8 cellular contexts compared by ENCODE assay signal in the genomic region with DNA sequence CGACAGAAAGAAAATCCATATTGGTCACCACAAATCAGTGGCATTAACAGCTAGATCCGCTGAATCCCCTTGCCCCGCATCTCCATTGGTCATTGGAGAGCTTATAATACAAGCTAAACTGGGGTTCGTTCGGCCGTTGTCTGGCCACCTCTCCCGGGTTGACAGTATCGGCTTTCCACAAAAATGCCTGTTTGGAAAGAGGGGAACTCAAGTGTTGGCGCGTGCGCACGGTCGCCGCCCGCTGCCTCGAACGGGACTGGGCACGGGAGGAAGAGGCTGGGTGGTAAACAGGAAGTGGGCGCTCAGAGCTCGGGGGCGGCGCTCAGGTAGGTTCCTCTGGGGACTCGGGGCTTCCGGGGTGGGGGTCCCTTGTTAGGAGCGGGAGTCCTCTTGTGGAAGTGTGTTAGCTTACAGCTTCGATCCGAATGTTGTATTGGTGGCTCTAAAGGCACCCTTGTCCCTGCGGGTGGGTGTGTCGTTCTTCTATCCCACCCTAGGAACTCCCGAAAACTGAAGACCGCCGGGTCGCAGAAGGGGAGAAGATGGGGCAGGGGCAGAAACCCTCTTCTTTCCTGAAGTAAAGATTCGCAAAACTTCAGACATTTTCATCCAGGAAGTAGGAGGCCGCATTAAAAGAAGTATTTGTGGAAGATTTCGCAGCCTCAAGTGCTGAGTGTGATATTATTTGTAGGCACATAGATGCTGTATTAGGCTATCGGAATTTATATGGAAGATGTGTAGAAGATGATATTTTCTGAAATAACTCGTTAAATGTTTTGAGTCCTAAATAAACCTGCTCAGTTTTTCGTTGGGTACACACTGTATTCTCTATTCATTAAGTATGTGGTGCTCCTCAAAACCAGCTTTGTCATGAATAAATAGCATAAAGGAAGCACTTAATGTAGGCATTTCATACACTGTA. TPM values are rescaled to one million over a fixed set of nuclear protein-coding genes. Genes with fewer than 3 reads are reported as not detected.
DNase-seq lines count a peak whose midpoint lies in the region; ATAC-seq and TF ChIP-seq lines count a peak whose summit lies in the region.

No MANE protein-coding gene starts in this region.

- peak overlapping the region; percentile 67 for H3K4me3 ChIP-seq in SU-DHL-6 (ENCODE audit: insufficient read depth, low read length, poor library complexity, severe bottlenecking)
- peak overlapping the region; percentile 100 for H3K4me3 ChIP-seq in parathyroid adenoma (ENCODE audit: low read depth, low read length)
- H3K4me3 ChIP-seq in transverse colon, result peak overlapping the region; percentile 65 to 90 (median 74)

- no peaks in the 10 kb centered on the region for H3K27me3 Mint-ChIP-seq in activated naive CD8-positive, alpha-beta T cell treated with anti-CD3 and anti-CD28 coated beads, Interleukin-2, amount 50 U/mL, for 24 hours

- H3K27me3 ChIP-seq in SU-DHL-6 (ENCODE audit: low read length) (no peaks in the 10 kb centered on the region), parathyroid adenoma (ENCODE audit: control insufficient read depth, insufficient read depth, low read length) (no peaks in the 10 kb centered on the region), transverse colon (no peaks in the 10 kb centered on the region)

- peak overlapping the region; percentile 88 for H3K27ac ChIP-seq in SU-DHL-6 (ENCODE audit: low read depth, low read length)
- H3K27ac ChIP-seq in parathyroid adenoma, result peak overlapping the region; percentile 99
- H3K27ac ChIP-seq in transverse colon, result peak overlapping the region; percentile 94 to 99 (median 96)

- peak overlapping the region; percentile 98 for H3K4me3 Mint-ChIP-seq in activated naive CD8-positive, alpha-beta T cell treated with anti-CD3 and anti-CD28 coated beads, Interleukin-2, amount 50 U/mL, for 24 hours

- peaks cover 30% of the 10 kb centered on the region for H3K36me3 Mint-ChIP-seq in activated naive CD8-positive, alpha-beta T cell treated with anti-CD3 and anti-CD28 coated beads, Interleukin-2, amount 50 U/mL, for 24 hours (ENCODE audit: low read depth)

- peaks cover 7% of the 10 kb centered on the region; the same call in 1 of the 2 replicates for H3F3A ChIP-seq in SU-DHL-6 (ENCODE audit: insufficient read depth)

- peaks cover 17% of the 10 kb centered on the region for H3K36me3 ChIP-seq in SU-DHL-6 (ENCODE audit: low read length)
- H3K36me3 ChIP-seq in parathyroid adenoma (ENCODE audit: control insufficient read depth, insufficient read depth, low read length), result no peaks in the 10 kb centered on the region
- peaks cover 0 to 20% (median 6%) of the 10 kb centered on the region in 4 donors for H3K36me3 ChIP-seq in transverse colon

- peaks cover 40% of the 10 kb centered on the region for H3K4me1 Mint-ChIP-seq in activated naive CD8-positive, alpha-beta T cell treated with anti-CD3 and anti-CD28 coated beads, Interleukin-2, amount 50 U/mL, for 24 hours

- peak; percentile 70 for ATAC-seq in HG02763 (IDR thresholded peaks at IDR 0.05; ENCODE audit: unreplicated experiment)
- peak; percentile 77 for ATAC-seq in activated naive CD8-positive, alpha-beta T cell treated with anti-CD3 and anti-CD28 coated beads, Interleukin-2, amount 50 U/mL, for 24 hours
- ATAC-seq in Right ventricle myocardium superior (ENCODE audit: poor library complexity), result peak; percentile 91

- H2AFZ ChIP-seq in SU-DHL-6 (ENCODE audit: low read depth, low read length, severe bottlenecking) (peak overlapping the region; percentile 84), parathyroid adenoma (peak overlapping the region; percentile 94)

- H3K9me3 ChIP-seq in SU-DHL-6 (ENCODE audit: insufficient read depth, low read length), result no peaks in the 10 kb centered on the region
- H3K9me3 ChIP-seq in parathyroid adenoma (ENCODE audit: control insufficient read depth, low read length), result no peaks in the 10 kb centered on the region
- H3K9me3 ChIP-seq in transverse colon, result no peaks in the 10 kb centered on the region

- TF ChIP-seq POLR2A in transverse colon (IDR thresholded peaks at IDR 0.05), result peak; percentile 68

- peak; percentile 81 to 97 (median 95) for DNase-seq in NCI-H1417 (lab: John Stamatoyannopoulos, UW)
- DNase-seq in activated naive CD8-positive, alpha-beta T cell treated with anti-CD3 and anti-CD28 coated beads, Interleukin-2, amount 50 U/mL, for 24 hours, result peak; percentile 90
- DNase-seq in Right ventricle myocardium superior, result peak; percentile 96
- peak; percentile 95 for DNase-seq in transverse colon

- intact Hi-C loops in Right ventricle myocardium superior (cut with DNase I) (no loop called here), transverse colon (cut with DNase I; ENCODE audit: low total_unique reads) (no loop called here)

- no peaks in the 10 kb centered on the region for H3K9me3 Mint-ChIP-seq in activated naive CD8-positive, alpha-beta T cell treated with anti-CD3 and anti-CD28 coated beads, Interleukin-2, amount 50 U/mL, for 24 hours

- H3K27ac Mint-ChIP-seq in activated naive CD8-positive, alpha-beta T cell treated with anti-CD3 and anti-CD28 coated beads, Interleukin-2, amount 50 U/mL, for 24 hours, result peak overlapping the region; percentile 97

- H3K79me2 ChIP-seq in SU-DHL-6 (ENCODE audit: insufficient read depth, low read length) (peaks cover 7% of the 10 kb centered on the region), parathyroid adenoma (peaks cover 6% of the 10 kb centered on the region)

- H4K20me1 ChIP-seq in SU-DHL-6 (ENCODE audit: low read depth, low read length), result no peaks in the 10 kb centered on the region

- peak overlapping the region; percentile 68 for H3K4me2 ChIP-seq in SU-DHL-6 (ENCODE audit: low read depth, low read length, poor library complexity, severe bottlenecking)
- peak overlapping the region; percentile 99 for H3K4me2 ChIP-seq in parathyroid adenoma (ENCODE audit: low read length)

- no peaks in the 10 kb centered on the region for H3K9me2 ChIP-seq in SU-DHL-6 (replicated peaks; ENCODE audit: insufficient read depth, low read length)

- in situ Hi-C loops in transverse colon (cut with MboI; ENCODE audit: low pct_ligation_motif_present in 1 of 4, low pct_unique_long_range_greater_than_20kb in 1 of 4, low sequenced_read_pairs in 3 of 4), result loop anchor here in 1 of 4 donors (10.0 kb wide), 1 partner anchor 59 kb away; no protein-coding TSS in a partner anchor

- TF ChIP-seq CTCF in GM12874 (IDR thresholded peaks at IDR 0.05; ENCODE audit: insufficient read depth, low read depth, low read length) (0 out of 2 replicates have a peak, but pooled peaks have one; percentile 6), SU-DHL-6 (IDR thresholded peaks at IDR 0.05; ENCODE audit: insufficient read depth, low read length, poor library complexity, severe bottlenecking) (no peak), parathyroid adenoma (IDR thresholded peaks at IDR 0.05) (no peak), transverse colon (IDR thresholded peaks at IDR 0.05) (no peak)

- H3K4me1 ChIP-seq in parathyroid adenoma (no peaks in the 10 kb centered on the region), transverse colon (peaks cover 15 to 35% (median 18%) of the 10 kb centered on the region in 4 donors)

- H3K9ac ChIP-seq in SU-DHL-6 (ENCODE audit: low read length) (peak overlapping the region; percentile 81), parathyroid adenoma (peak overlapping the region; percentile 76)

- 0% methylated on average over 14 to 39 of the region's 39 CpGs for WGBS in transverse colon (ENCODE audit: low coverage in 1 of 2), 2 donors

- TF ChIP-seq EP300 in transverse colon (IDR thresholded peaks at IDR 0.05; ENCODE audit: low read depth), result no peak

RNA-seq across cellular contexts. Expression of a gene that starts 1.0 kb away (rescaled TPM):
- total RNA-seq in Right ventricle myocardium superior (22.8 TPM), transverse colon (10 to 100 TPM; 20.9 to 53.7 (median 43.3) TPM)

RNA-seq across cellular contexts. Expression of a gene that starts 1.1 kb away (rescaled TPM):
- total RNA-seq in Right ventricle myocardium superior (46.9 TPM), transverse colon (10 to 100 TPM; 25.8 to 41.4 (median 36.4) TPM)

RNA-seq across cellular contexts. Expression of a gene that starts 23.6 kb away (rescaled TPM):
- total RNA-seq in Right ventricle myocardium superior (not detected), transverse colon (10 to 100 TPM in 1 of 4 donors, 1 to 10 TPM in 1, not detected in 2; 4.0 to 13.9 TPM)

Comparison
In these comparisons a context has a peak if more than half of its experiments do, and no peak if none do; other contexts are left out.
1. Peak in every context shown above with its lines: DNase-seq, ATAC-seq, H3K4me3 ChIP-seq and H3K27ac ChIP-seq.